In the genomic region with DNA sequence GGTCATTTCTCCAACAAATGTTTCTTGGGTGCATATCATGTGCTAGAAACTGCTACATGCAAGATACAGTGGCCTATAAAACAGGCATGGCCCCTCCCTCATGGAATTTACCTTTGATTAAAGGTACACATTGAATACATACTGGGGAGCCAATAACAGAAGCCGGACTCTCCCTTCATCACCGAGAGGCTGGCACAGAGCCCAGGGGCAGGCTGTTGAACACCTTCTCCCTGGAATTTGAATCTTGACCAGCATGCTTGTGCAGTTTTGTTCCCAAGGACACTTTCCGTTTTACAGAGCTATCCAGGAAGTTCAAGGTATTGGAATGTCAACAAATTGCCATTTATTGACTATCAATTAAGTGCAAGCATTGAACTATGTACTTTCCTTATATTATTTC, we compare ENCODE assay signal across 23 cellular contexts. TPM values are rescaled to one million over a fixed set of nuclear protein-coding genes. Genes with fewer than 3 reads are reported as not detected.
DNase-seq lines count a peak whose midpoint lies in the region; ATAC-seq and TF ChIP-seq lines count a peak whose summit lies in the region.
"Had no signal": no experiment of that assay in that cellular context is flagged by ENCODE, and none has a peak within 500 bp of the region (broad histone marks: within the 10 kb centered on the region; RNA-seq: fewer than 3 reads in every experiment).

No MANE protein-coding gene starts in this region.

- H3K27ac Mint-ChIP-seq in MCF 10A (ENCODE audit: low read depth, unreplicated experiment) (no peak overlapping the region), HFFc6 (no peak overlapping the region)
- H3K27ac Mint-ChIP-seq: activated CD8-positive, alpha-beta T cell treated with anti-CD3 and anti-CD28 coated beads, Interleukin-2, amount 10 ng/mL, durations not matched to agents 7 days and 5 days; activated naive CD8-positive, alpha-beta T cell; natural killer cell treated with Interleukin-12 subunit alpha and Interleukin-12 subunit beta and Interleukin-15 and Interleukin-18, amount 100 ng/mL, for 72 hours; progenitor cell of endocrine pancreas; T-helper 1 cell treated with Interleukin-12 subunit alpha and Interleukin-12 subunit beta and Interleukin-4 antibody, amounts not matched to agents 30 μg/mL and 1 μg/mL, for 36 hours; WTC11 had no signal

- H3K27me3 ChIP-seq in breast epithelium (no peaks in the 10 kb centered on the region), colonic mucosa (no peaks in the 10 kb centered on the region), lung (ENCODE audit: control insufficient read depth, insufficient read depth) (no peaks in the 10 kb centered on the region), transverse colon (no peaks in the 10 kb centered on the region)
- H3K27me3 ChIP-seq: BLaER1, gastroesophageal sphincter, MG63 had no signal

- H3K27me3 Mint-ChIP-seq in MCF 10A (ENCODE audit: insufficient read depth, unreplicated experiment), result no peaks in the 10 kb centered on the region
- peaks cover 1% of the 10 kb centered on the region; the same call in 1 of the 2 replicates for H3K27me3 Mint-ChIP-seq in HFFc6 (ENCODE audit: insufficient read depth)
- H3K27me3 Mint-ChIP-seq: activated naive CD8-positive, alpha-beta T cell; natural killer cell treated with Interleukin-12 subunit alpha and Interleukin-12 subunit beta and Interleukin-15 and Interleukin-18, amount 100 ng/mL, for 72 hours had no signal

- H3K4me1 Mint-ChIP-seq in MCF 10A (ENCODE audit: insufficient read depth, unreplicated experiment) (peaks cover 13% of the 10 kb centered on the region), HFFc6 (ENCODE audit: low read depth) (no peaks in the 10 kb centered on the region)

- H3K36me3 Mint-ChIP-seq in MCF 10A (ENCODE audit: insufficient read depth, unreplicated experiment), result no peaks in the 10 kb centered on the region
- H3K36me3 Mint-ChIP-seq in HFFc6 (ENCODE audit: low read depth), result no peaks in the 10 kb centered on the region
- H3K36me3 Mint-ChIP-seq: activated naive CD8-positive, alpha-beta T cell; natural killer cell treated with Interleukin-12 subunit alpha and Interleukin-12 subunit beta and Interleukin-15 and Interleukin-18, amount 100 ng/mL, for 72 hours had no signal

- in situ Hi-C loops in transverse colon (cut with MboI; ENCODE audit: low pct_ligation_motif_present in 1 of 4, low pct_unique_long_range_greater_than_20kb in 1 of 4, low sequenced_read_pairs in 3 of 4), result no loop called here

- H3K4me3 Mint-ChIP-seq in MCF 10A (ENCODE audit: unreplicated experiment), result no peak overlapping the region
- H3K4me3 Mint-ChIP-seq in HFFc6, result no peak overlapping the region
- H3K4me3 Mint-ChIP-seq: activated CD8-positive, alpha-beta T cell treated with anti-CD3 and anti-CD28 coated beads, Interleukin-2, amount 10 ng/mL, durations not matched to agents 7 days and 5 days; activated naive CD8-positive, alpha-beta T cell; natural killer cell treated with Interleukin-12 subunit alpha and Interleukin-12 subunit beta and Interleukin-15 and Interleukin-18, amount 100 ng/mL, for 72 hours; T-helper 1 cell treated with Interleukin-12 subunit alpha and Interleukin-12 subunit beta and Interleukin-4 antibody, amounts not matched to agents 30 μg/mL and 1 μg/mL, for 36 hours; WTC11 had no signal

- no TSS peak for BruUV-seq in MCF 10A (replicated peaks; lab: Mats Ljungman, UMichigan)

- H3K9me3 Mint-ChIP-seq in MCF 10A (ENCODE audit: unreplicated experiment) (no peaks in the 10 kb centered on the region), HFFc6 (peaks cover 23% of the 10 kb centered on the region)
- H3K9me3 Mint-ChIP-seq: T-helper 1 cell treated with Interleukin-12 subunit alpha and Interleukin-12 subunit beta and Interleukin-4 antibody, amounts not matched to agents 30 μg/mL and 1 μg/mL, for 36 hours had no signal

- POLR2A ChIA-PET in MCF 10A (lab: Yijun Ruan, JAX), result interaction anchor here (0.9 to 1.1 kb wide), 2 partner anchors 25 to 255 kb away, joined by 3 read pairs; no protein-coding TSS in a partner anchor

- peak overlapping the region in 1 of 2 donors; percentile 4 for H3K9ac ChIP-seq in colonic mucosa (ENCODE audit: low read depth in 2 of 2, low read length in 2 of 2)
- H3K9ac ChIP-seq: BLaER1 had no signal

- no peaks in the 10 kb centered on the region for H3K36me3 ChIP-seq in breast epithelium
- no peaks in the 10 kb centered on the region for H3K36me3 ChIP-seq in colonic mucosa
- H3K36me3 ChIP-seq in lung (ENCODE audit: control insufficient read depth in 2 of 2, insufficient read depth in 2 of 2, low read length in 2 of 2), result no peaks in the 10 kb centered on the region
- H3K36me3 ChIP-seq in transverse colon, result no peaks in the 10 kb centered on the region
- H3K36me3 ChIP-seq: BLaER1, gastroesophageal sphincter, MG63, thoracic aorta had no signal

- H3K9me3 ChIP-seq in breast epithelium (no peaks in the 10 kb centered on the region), colonic mucosa (no peaks in the 10 kb centered on the region), lung (ENCODE audit: control insufficient read depth in 2 of 2, insufficient read depth in 1 of 2, low read length in 1 of 2) (no peaks in the 10 kb centered on the region), transverse colon (no peaks in the 10 kb centered on the region)
- H3K9me3 ChIP-seq: BLaER1, gastroesophageal sphincter, MG63, thoracic aorta had no signal

- TF ChIP-seq CTCF in MCF 10A (IDR thresholded peaks at IDR 0.05; ENCODE audit: unreplicated experiment) (no peak), breast epithelium (IDR thresholded peaks at IDR 0.05) (no peak), colonic mucosa (IDR thresholded peaks at IDR 0.05) (no peak), lung (IDR thresholded peaks at IDR 0.05; ENCODE audit: control extremely low read depth, extremely low read depth) (no peak), transverse colon (IDR thresholded peaks at IDR 0.05) (no peak), HFFc6 (IDR thresholded peaks at IDR 0.05) (no peak)

- WGBS in lung, 2 donors, result 47 to 74% methylated on average over 3 of the region's 3 CpGs
- WGBS in transverse colon (ENCODE audit: low coverage in 1 of 2), 2 donors, result 27 to 28% methylated on average over 3 of the region's 3 CpGs

- TF ChIP-seq POLR2A in breast epithelium (IDR thresholded peaks at IDR 0.05) (no peak), transverse colon (IDR thresholded peaks at IDR 0.05) (no peak)

- no peak overlapping the region for H3K4me3 ChIP-seq in breast epithelium
- H3K4me3 ChIP-seq in colonic mucosa, result no peak overlapping the region
- no peak overlapping the region for H3K4me3 ChIP-seq in lung
- no peak overlapping the region for H3K4me3 ChIP-seq in transverse colon
- H3K4me3 ChIP-seq: BLaER1, gastroesophageal sphincter, MG63, thoracic aorta had no signal

- no peak for TF ChIP-seq EP300 in transverse colon (IDR thresholded peaks at IDR 0.05; ENCODE audit: low read depth)

- intact Hi-C loops in MCF 10A (cut with micrococcal nuclease), result loop anchor here (1.0 to 2.0 kb wide), 2 partner anchors 78 to 563 kb away; no protein-coding TSS in a partner anchor
- intact Hi-C loops in breast epithelium (cut with DNase I; ENCODE audit: low total_unique reads), result no loop called here
- intact Hi-C loops in colonic mucosa (cut with DNase I), result no loop called here
- intact Hi-C loops in transverse colon (cut with DNase I; ENCODE audit: low total_unique reads), result no loop called here

- peak; percentile 19 for DNase-seq in MCF 10A (ENCODE audit: unreplicated experiment)
- DNase-seq in breast epithelium (ENCODE audit: low spot score in 2 of 2), result no peak
- DNase-seq in colonic mucosa, result peak; percentile 92
- peak; percentile 44 for DNase-seq in lung (ENCODE audit: low spot score)
- peak; percentile 86 for DNase-seq in transverse colon
- DNase-seq in activated gamma-delta T cell (lab: John Stamatoyannopoulos, UW), result no peak
- no peak for DNase-seq in HFFc6
- DNase-seq: activated CD8-positive, alpha-beta T cell treated with anti-CD3 and anti-CD28 coated beads, Interleukin-2, amount 10 ng/mL, durations not matched to agents 7 days and 5 days; activated T-cell treated with anti-CD3 and anti-CD28 coated beads, Interleukin-2, amount 50 U/mL, for 48 hours; DMS 273 treated with DMSO at 0.1 percent for 48 hours; erythroblast; MG63; NCI-H2029 treated with DMSO at 0.1 percent for 48 hours; stimulated activated CD4-positive, alpha-beta T cell treated with anti-CD3 and anti-CD28 coated beads, Interleukin-12 subunit alpha, Interleukin-12 subunit beta, amount 100 ng/mL, for 4 hours had no signal

- H3K4me1 ChIP-seq in breast epithelium (no peaks in the 10 kb centered on the region), colonic mucosa (no peaks in the 10 kb centered on the region), lung (ENCODE audit: control insufficient read depth in 2 of 2, insufficient read depth in 2 of 2, low read length in 2 of 2) (peaks cover 0 to 14% of the 10 kb centered on the region in 2 donors), transverse colon (peaks cover 9 to 39% (median 15%) of the 10 kb centered on the region in 4 donors)
- H3K4me1 ChIP-seq: BLaER1 had no signal

- H3K27ac ChIP-seq in breast epithelium (no peak overlapping the region), colonic mucosa (peak overlapping the region; percentile 51), lung (ENCODE audit: low read depth in 1 of 2, low read length in 1 of 2) (peak overlapping the region in 1 of 2 donors; percentile 13), transverse colon (peak overlapping the region; percentile 25 to 73 (median 58))
- H3K27ac ChIP-seq: BLaER1, thoracic aorta had no signal

- CTCF ChIA-PET in MCF 10A (lab: Yijun Ruan, JAX), result interaction anchor here (0.6 to 3.1 kb wide), 6 partner anchors 79 to 826 kb away, joined by 3 to 16 read pairs (median 4); no protein-coding TSS in a partner anchor

- no peak for ATAC-seq in lung (ENCODE audit: insufficient read depth, low FRiP score)
- no peak for ATAC-seq in HG03135 (IDR thresholded peaks at IDR 0.05; ENCODE audit: unreplicated experiment)
- ATAC-seq: activated CD8-positive, alpha-beta T cell treated with anti-CD3 and anti-CD28 coated beads, Interleukin-2, amount 10 ng/mL, durations not matched to agents 7 days and 5 days; gastroesophageal sphincter; natural killer cell treated with Interleukin-12 subunit alpha and Interleukin-12 subunit beta and Interleukin-15 and Interleukin-18, amount 100 ng/mL, for 72 hours; WTC11 had no signal

RNA-seq across cellular contexts. Expression of a gene that starts 33.2 kb away (rescaled TPM):
- 0.12 and 0.49 TPM in 2 replicates for total RNA-seq in MCF 10A (2022)
- total RNA-seq in breast epithelium, result 1 to 10 TPM; 4.0 to 7.9 (median 6.1) TPM
- total RNA-seq in colonic mucosa, result 10 to 100 TPM; 44.4 to 48.4 TPM
- 10 to 100 TPM in 1 of 2 donors, 1 to 10 TPM in 1; 8.6 to 17.9 TPM for total RNA-seq in lung
- 1 to 10 TPM; 1.1 to 1.6 TPM for polyA plus RNA-seq in lung
- 1,000 to 10,000 TPM in 1 of 4 donors, 100 to 1,000 TPM in 1, 10 to 100 TPM in 2; 63.7 to 4,431 (median 108) TPM for total RNA-seq in transverse colon
- not detected for total RNA-seq in HFFc6 (2021; fragmentation: NEBNext Ultra II Directional; extraction: Animal tissue kit (Norgen Biotek cat#: 25700))
- total RNA-seq: activated CD8-positive, alpha-beta T cell treated with anti-CD3 and anti-CD28 coated beads, Interleukin-2, amount 10 ng/mL, durations not matched to agents 7 days and 5 days; natural killer cell treated with Interleukin-12 subunit alpha and Interleukin-12 subunit beta and Interleukin-15 and Interleukin-18, amount 100 ng/mL, for 72 hours had no signal

Comparison
In these comparisons a context has a peak if more than half of its experiments do, and no peak if none do; other contexts are left out.
1. DNase-seq: peak in MCF 10A (single experiment), colonic mucosa (single experiment), lung (single experiment) and transverse colon (single experiment); none in breast epithelium (0 of 2), activated gamma-delta T cell (single experiment) and HFFc6 (single experiment).
2. H3K27ac ChIP-seq: peak in colonic mucosa (single experiment) and transverse colon (4 of 4); none in breast epithelium (0 of 2).